ENCODE assay signal across 10 cellular contexts in genomic region chr16:66948822-66949195, GRCh38. TPM values are rescaled to one million over a fixed set of nuclear protein-coding genes. Genes with fewer than 3 reads are reported as not detected.
DNase-seq lines count a peak whose midpoint lies in the region; ATAC-seq and TF ChIP-seq lines count a peak whose summit lies in the region.
"Not testable (repeated sequence)": the region's sequence is repeated elsewhere in the genome, so short reads cannot be mapped to it uniquely, and the experiment has no call there.
"Had no signal": no experiment of that assay in that cellular context is flagged by ENCODE, and none has a peak within 500 bp of the region (broad histone marks: within the 10 kb centered on the region; RNA-seq: fewer than 3 reads in every experiment).

No MANE protein-coding gene starts in this region.

- H3K9me3 Mint-ChIP-seq in CD8-positive, alpha-beta memory T cell; activated naive CD8-positive, alpha-beta T cell treated with anti-CD3 and anti-CD28 coated beads for 36 hours: not testable (repeated sequence)

- not testable (repeated sequence) for TF ChIP-seq CTCF in dorsolateral prefrontal cortex (IDR thresholded peaks at IDR 0.05 in 54 of 56, conservative IDR thresholded peaks at IDR 0.05 in 2 of 56; ENCODE audit: low read depth in 1 of 56, partially characterized antibody in 56 of 56); heart right ventricle (IDR thresholded peaks at IDR 0.05); uterus (IDR thresholded peaks at IDR 0.05)

- H3K4me2 ChIP-seq in skeletal muscle satellite cell (ENCODE audit: low read length) = peak overlapping the region; percentile 99

- not testable (repeated sequence) for H3K36me3 Mint-ChIP-seq in CD8-positive, alpha-beta memory T cell; T-helper 17 cell (ENCODE audit: low read depth); activated naive CD8-positive, alpha-beta T cell treated with anti-CD3 and anti-CD28 coated beads for 36 hours

- ATAC-seq in T-helper 17 cell = not testable (repeated sequence)
- peak in 3 of 8 donors; percentile 2 to 4 (median 2) for ATAC-seq in heart right ventricle

- H3K27ac ChIP-seq in CD8-positive, alpha-beta memory T cell (ENCODE audit: low read depth, low read length); heart right ventricle; muscle layer of colon (ENCODE audit: low read depth, low read length); uterus: not testable (repeated sequence)
- peak overlapping the region in 3 of 59 donors; percentile 8 to 71 (median 61) for H3K27ac ChIP-seq in dorsolateral prefrontal cortex

- not testable (repeated sequence) for H3K9me3 ChIP-seq in CD8-positive, alpha-beta memory T cell (ENCODE audit: low read length); T-helper 17 cell (ENCODE audit: control insufficient read depth, low read length, poor library complexity, severe bottlenecking); heart right ventricle; muscle layer of colon (ENCODE audit: low read length); skeletal muscle satellite cell (replicated peaks; ENCODE audit: low read length); uterus

- DNase-seq in CD8-positive, alpha-beta memory T cell; T-helper 17 cell; activated naive CD8-positive, alpha-beta T cell treated with anti-CD3 and anti-CD28 coated beads for 36 hours; dorsolateral prefrontal cortex; heart right ventricle; uterus: not testable (repeated sequence)

- intact Hi-C loops in dorsolateral prefrontal cortex (cut with DNase I) = loop anchor here in 1 of 2 donors (5.0 to 10.0 kb wide), 2 partner anchors 54 to 208 kb away; partner anchors contain the start of genes FBXL8 and TRADD
- intact Hi-C loops in heart right ventricle (cut with DNase I) = loop anchor here in 2 of 10 donors (5.0 kb wide), 1 partner anchor 52 kb away; no protein-coding TSS in a partner anchor
- intact Hi-C loops in uterus (cut with DNase I; ENCODE audit: low total_unique reads) = not testable (repeated sequence)

- CTCF ChIA-PET in CD8-positive, alpha-beta memory T cell (lab: Charles Lee) = interaction anchor here (1.2 to 1.6 kb wide), 2 partner anchors 207 to 237 kb away, joined by 3 to 4 read pairs; no protein-coding TSS in a partner anchor

- peak overlapping the region; percentile 46 for H3K4me3 ChIP-seq in CD8-positive, alpha-beta memory T cell (ENCODE audit: low read length)
- H3K4me3 ChIP-seq in dorsolateral prefrontal cortex (peak overlapping the region; percentile 41 to 75 (median 61)), heart right ventricle (peak overlapping the region in 9 of 10 donors; percentile 35 to 74 (median 57)), muscle layer of colon (ENCODE audit: low read depth in 1 of 2, low read length in 2 of 2) (peak overlapping the region; percentile 61), skeletal muscle satellite cell (ENCODE audit: low read length) (peak overlapping the region; percentile 67), uterus (peak overlapping the region; percentile 46 to 51)

- peaks cover 16% of the 10 kb centered on the region for H3K27me3 ChIP-seq in CD8-positive, alpha-beta memory T cell (ENCODE audit: insufficient read depth, low read length, poor library complexity, severe bottlenecking)
- not testable (repeated sequence) for H3K27me3 ChIP-seq in dorsolateral prefrontal cortex, uterus
- peaks cover 0 to 55% (median 17%) of the 10 kb centered on the region in 7 donors for H3K27me3 ChIP-seq in heart right ventricle
- H3K27me3 ChIP-seq in muscle layer of colon (ENCODE audit: control insufficient read depth in 1 of 2, insufficient read depth in 2 of 2, low read length in 2 of 2) = peaks cover 13 to 15% of the 10 kb centered on the region in 2 donors
- peaks cover 20% of the 10 kb centered on the region for H3K27me3 ChIP-seq in skeletal muscle satellite cell (ENCODE audit: control insufficient read depth, insufficient read depth, low read length)

- H3K36me3 ChIP-seq in CD8-positive, alpha-beta memory T cell (ENCODE audit: insufficient read depth, low read length); heart right ventricle; muscle layer of colon (ENCODE audit: insufficient read depth, low read length); skeletal muscle satellite cell (ENCODE audit: insufficient read depth, low read length); uterus: not testable (repeated sequence)

- H3K27me3 Mint-ChIP-seq in CD8-positive, alpha-beta memory T cell = peaks cover 23 to 45% of the 10 kb centered on the region in 2 donors
- peaks cover 43% of the 10 kb centered on the region for H3K27me3 Mint-ChIP-seq in T-helper 17 cell
- peaks cover 46% of the 10 kb centered on the region for H3K27me3 Mint-ChIP-seq in activated naive CD8-positive, alpha-beta T cell treated with anti-CD3 and anti-CD28 coated beads for 36 hours

- not testable (repeated sequence) for H3K4me1 ChIP-seq in CD8-positive, alpha-beta memory T cell (ENCODE audit: insufficient read depth, low read length); muscle layer of colon (ENCODE audit: insufficient read depth, low read length); skeletal muscle satellite cell (ENCODE audit: control insufficient read depth, insufficient read depth, low read length); uterus
- H3K4me1 ChIP-seq in heart right ventricle = peaks cover 0 to 26% (median 16%) of the 10 kb centered on the region in 9 donors

- peak overlapping the region; percentile 85 to 93 (median 91) for H3K4me3 Mint-ChIP-seq in CD8-positive, alpha-beta memory T cell
- H3K4me3 Mint-ChIP-seq in T-helper 17 cell = peak overlapping the region; percentile 89
- peak overlapping the region; percentile 83 for H3K4me3 Mint-ChIP-seq in activated naive CD8-positive, alpha-beta T cell treated with anti-CD3 and anti-CD28 coated beads for 36 hours

- 24 to 28% methylated on average over 22 of the region's 22 CpGs for WGBS in heart right ventricle, 2 donors

- H3K27ac Mint-ChIP-seq in CD8-positive, alpha-beta memory T cell; T-helper 17 cell; activated naive CD8-positive, alpha-beta T cell treated with anti-CD3 and anti-CD28 coated beads for 36 hours: not testable (repeated sequence)

- peaks cover 13 to 25% (median 16%) of the 10 kb centered on the region in 3 donors for H3K4me1 Mint-ChIP-seq in CD8-positive, alpha-beta memory T cell
- peaks cover 24% of the 10 kb centered on the region for H3K4me1 Mint-ChIP-seq in T-helper 17 cell
- peaks cover 20% of the 10 kb centered on the region for H3K4me1 Mint-ChIP-seq in activated naive CD8-positive, alpha-beta T cell treated with anti-CD3 and anti-CD28 coated beads for 36 hours

- H3K9ac ChIP-seq in muscle layer of colon (ENCODE audit: low read length) = not testable (repeated sequence)
- H3K9ac ChIP-seq in skeletal muscle satellite cell (ENCODE audit: low read depth, low read length) = peak overlapping the region; percentile 16

- POLR2A ChIA-PET in CD8-positive, alpha-beta memory T cell (lab: Charles Lee) = not testable (repeated sequence)

- not testable (repeated sequence) for TF ChIP-seq POLR2A in uterus (IDR thresholded peaks at IDR 0.05)

RNA-seq across cellular contexts. Expression of gene CES3, which starts 12.3 kb away (rescaled TPM):
- total RNA-seq in CD8-positive, alpha-beta memory T cell = under 1 TPM; 0.16 to 0.24 TPM
- not detected for polyA plus RNA-seq in CD8-positive, alpha-beta memory T cell
- 1 to 10 TPM in 1 of 2 donors, under 1 TPM in 1; 0.63 to 1.3 TPM for total RNA-seq in T-helper 17 cell
- under 1 TPM; 0.43 to 0.80 TPM for total RNA-seq in activated naive CD8-positive, alpha-beta T cell treated with anti-CD3 and anti-CD28 coated beads for 36 hours
- total RNA-seq in dorsolateral prefrontal cortex = 10 to 100 TPM in 6 of 120 experiments, 1 to 10 TPM in 114; 1.3 to 16.1 (median 5.8) TPM
- total RNA-seq in heart right ventricle = 1 to 10 TPM in 6 of 10 donors, under 1 TPM in 4; 0.45 to 2.4 (median 1.1) TPM
- polyA plus RNA-seq in heart right ventricle = 1 to 10 TPM in 1 of 2 donors, under 1 TPM in 1; 0.07 to 2.8 TPM
- under 0.01 TPM in 1 of 2 replicates, not detected in the other for total RNA-seq in skeletal muscle satellite cell (2012; rRNA removed)
- 1 to 10 TPM in 2 of 4 donors, under 1 TPM in 2; 0.51 to 2.8 (median 0.86) TPM for total RNA-seq in uterus

RNA-seq across cellular contexts. Expression of gene CES2, which starts 13.5 kb away (rescaled TPM):
- total RNA-seq in CD8-positive, alpha-beta memory T cell = 10 to 100 TPM; 23.5 to 23.8 TPM
- 26.6 TPM for polyA plus RNA-seq in CD8-positive, alpha-beta memory T cell
- total RNA-seq in T-helper 17 cell = 10 to 100 TPM; 33.1 to 36.8 TPM
- total RNA-seq in activated naive CD8-positive, alpha-beta T cell treated with anti-CD3 and anti-CD28 coated beads for 36 hours = 10 to 100 TPM; 23.3 to 24.9 TPM
- total RNA-seq in dorsolateral prefrontal cortex = 10 to 100 TPM; 22.8 to 59.4 (median 39.9) TPM
- 100 to 1,000 TPM in 3 of 10 donors, 10 to 100 TPM in 7; 56.1 to 194 (median 81.5) TPM for total RNA-seq in heart right ventricle
- polyA plus RNA-seq in heart right ventricle = 100 to 1,000 TPM in 1 of 2 donors, 10 to 100 TPM in 1; 25.1 to 145 TPM
- total RNA-seq in skeletal muscle satellite cell (2012; rRNA removed) = 24.2 and 27.9 TPM in 2 replicates
- total RNA-seq in uterus = 10 to 100 TPM; 15.0 to 51.0 (median 26.0) TPM

RNA-seq across cellular contexts. Expression of gene CIAO2B, which starts 14.6 kb away (rescaled TPM):
- 100 to 1,000 TPM; 164 to 176 TPM for total RNA-seq in CD8-positive, alpha-beta memory T cell
- polyA plus RNA-seq in CD8-positive, alpha-beta memory T cell = 132 TPM
- 10 to 100 TPM; 50.3 to 51.0 TPM for total RNA-seq in T-helper 17 cell
- 100 to 1,000 TPM; 152 to 153 TPM for total RNA-seq in activated naive CD8-positive, alpha-beta T cell treated with anti-CD3 and anti-CD28 coated beads for 36 hours
- total RNA-seq in dorsolateral prefrontal cortex = 10 to 100 TPM; 52.1 to 95.9 (median 74.6) TPM
- 100 to 1,000 TPM; 103 to 196 (median 111) TPM for total RNA-seq in heart right ventricle
- 100 to 1,000 TPM; 189 to 743 TPM for polyA plus RNA-seq in heart right ventricle
- total RNA-seq in skeletal muscle satellite cell (2012; rRNA removed) = 180 and 183 TPM in 2 replicates
- total RNA-seq in uterus = 10 to 100 TPM; 15.9 to 76.8 (median 74.2) TPM

RNA-seq across cellular contexts. Expression of gene RRAD, which starts 23.5 kb away (rescaled TPM):
- under 1 TPM; 0.60 to 0.88 TPM for total RNA-seq in CD8-positive, alpha-beta memory T cell
- polyA plus RNA-seq in CD8-positive, alpha-beta memory T cell = not detected
- total RNA-seq in T-helper 17 cell (under 1 TPM; 0.52 to 0.67 TPM), dorsolateral prefrontal cortex (10 to 100 TPM in 2 of 120 experiments, 1 to 10 TPM in 108, under 1 TPM in 10; 0.55 to 13.8 (median 2.0) TPM), heart right ventricle (1,000 to 10,000 TPM in 1 of 10 donors, 100 to 1,000 TPM in 5, 10 to 100 TPM in 4; 48.4 to 1,227 (median 105) TPM), uterus (10 to 100 TPM in 3 of 4 donors, 1 to 10 TPM in 1; 7.5 to 32.8 (median 18.8) TPM)
- total RNA-seq in activated naive CD8-positive, alpha-beta T cell treated with anti-CD3 and anti-CD28 coated beads for 36 hours = under 1 TPM; 0.20 to 0.33 TPM
- polyA plus RNA-seq in heart right ventricle = 100 to 1,000 TPM; 176 to 435 TPM
- 3.0 and 5.9 TPM in 2 replicates for total RNA-seq in skeletal muscle satellite cell (2012; rRNA removed)

RNA-seq across cellular contexts. Expression of gene CDH16, which starts 30.1 kb away (rescaled TPM):
- total RNA-seq in CD8-positive, alpha-beta memory T cell = not detected
- not detected for polyA plus RNA-seq in CD8-positive, alpha-beta memory T cell
- total RNA-seq in T-helper 17 cell (not detected), dorsolateral prefrontal cortex (under 1 TPM in 1 of 120 experiments, not detected in 119; 0.60 TPM), heart right ventricle (under 1 TPM in 3 of 10 donors, not detected in 7; 0.25 to 0.47 (median 0.47) TPM), uterus (10 to 100 TPM in 1 of 4 donors, not detected in 3; 12.6 TPM)
- total RNA-seq in activated naive CD8-positive, alpha-beta T cell treated with anti-CD3 and anti-CD28 coated beads for 36 hours = not detected
- under 1 TPM; 0.15 to 0.59 TPM for polyA plus RNA-seq in heart right ventricle
- not detected in 2 replicates for total RNA-seq in skeletal muscle satellite cell (2012; rRNA removed)
- total RNA-seq: cerebellum, PC-9 had no signal
